26 cellular contexts compared by ENCODE assay signal in the genomic region with DNA sequence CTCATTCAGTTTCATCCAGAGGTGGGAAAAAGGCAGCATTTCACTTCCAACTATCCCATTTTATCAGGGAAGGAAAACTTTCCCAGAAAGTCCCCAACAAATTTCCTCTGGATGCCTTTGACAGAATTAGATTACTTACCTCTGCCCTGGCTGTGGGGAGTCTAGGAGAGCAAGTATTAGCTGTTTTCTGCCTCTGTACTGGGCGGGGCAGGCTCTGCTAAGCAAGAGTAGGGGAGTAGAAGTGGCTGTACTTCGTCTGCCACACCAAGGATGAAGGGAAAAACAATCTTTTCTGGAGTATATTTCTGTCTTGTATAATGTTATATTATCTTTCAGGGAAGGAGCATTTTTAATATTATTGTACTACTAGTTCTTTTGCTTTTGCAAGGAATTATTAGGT.
"Had no signal": no experiment of that assay in that cellular context is flagged by ENCODE, and none has a peak within 500 bp of the region (broad histone marks: within the 10 kb centered on the region; RNA-seq: fewer than 3 reads in every experiment).

No MANE protein-coding gene starts in this region.

- H3K9me3 ChIP-seq: ascending aorta, body of pancreas had no signal

- H3K27me3 Mint-ChIP-seq: activated CD4-positive, alpha-beta memory T cell treated with anti-CD3 and anti-CD28 coated beads for 36 hours; activated CD4-positive, alpha-beta T cell treated with anti-CD3 and anti-CD28 coated beads, Interleukin-2, amount 10 ng/mL, durations not matched to agents 7 days and 5 days; activated naive CD8-positive, alpha-beta T cell treated with anti-CD3 and anti-CD28 coated beads, Interleukin-2, amount 50 U/mL, for 24 hours had no signal

- H3K4me1 Mint-ChIP-seq: activated CD4-positive, alpha-beta T cell treated with anti-CD3 and anti-CD28 coated beads, Interleukin-2, amount 10 ng/mL, durations not matched to agents 7 days and 5 days; activated naive CD8-positive, alpha-beta T cell treated with anti-CD3 and anti-CD28 coated beads, Interleukin-2, amount 50 U/mL, for 24 hours; T-cell had no signal

- H3K4me1 ChIP-seq: ascending aorta, body of pancreas had no signal

- FAIRE-seq: TTC549 had no signal

- H3K27me3 ChIP-seq: ascending aorta, body of pancreas had no signal

- H3K36me3 Mint-ChIP-seq: activated CD4-positive, alpha-beta memory T cell treated with anti-CD3 and anti-CD28 coated beads for 36 hours; activated naive CD4-positive, alpha-beta T cell treated with anti-CD3 and anti-CD28 coated beads, Interleukin-2, amount 50 U/mL, for 72 hours; T-cell had no signal

- H3K4me3 Mint-ChIP-seq: activated CD4-positive, alpha-beta memory T cell treated with anti-CD3 and anti-CD28 coated beads for 36 hours; activated CD4-positive, alpha-beta T cell treated with anti-CD3 and anti-CD28 coated beads, Interleukin-2, amount 10 ng/mL, durations not matched to agents 7 days and 5 days; activated naive CD8-positive, alpha-beta T cell treated with anti-CD3 and anti-CD28 coated beads, Interleukin-2, amount 50 U/mL, for 24 hours; activated T-cell treated with anti-CD3 and anti-CD28 coated beads, Interleukin-2, amount 50 U/mL, for 4 hours; T-cell had no signal

- ATAC-seq: activated naive CD4-positive, alpha-beta T cell treated with anti-CD3 and anti-CD28 coated beads, Interleukin-2, amount 50 U/mL, for 72 hours; activated naive CD8-positive, alpha-beta T cell treated with anti-CD3 and anti-CD28 coated beads, Interleukin-2, amount 50 U/mL, for 24 hours; activated T-cell treated with anti-CD3 and anti-CD28 coated beads, Interleukin-2, amount 50 U/mL, for 4 hours; body of pancreas; T-cell had no signal

- H3K9me3 Mint-ChIP-seq: activated CD4-positive, alpha-beta memory T cell treated with anti-CD3 and anti-CD28 coated beads for 36 hours; activated CD4-positive, alpha-beta T cell treated with anti-CD3 and anti-CD28 coated beads, Interleukin-2, amount 10 ng/mL, durations not matched to agents 7 days and 5 days; activated naive CD4-positive, alpha-beta T cell treated with anti-CD3 and anti-CD28 coated beads, Interleukin-2, amount 50 U/mL, for 72 hours; activated naive CD8-positive, alpha-beta T cell treated with anti-CD3 and anti-CD28 coated beads, Interleukin-2, amount 50 U/mL, for 24 hours; activated T-cell treated with anti-CD3 and anti-CD28 coated beads, Interleukin-2, amount 50 U/mL, for 4 hours; T-cell had no signal

- H3K4me3 ChIP-seq: ascending aorta, body of pancreas had no signal

- H3K27ac ChIP-seq: ascending aorta, body of pancreas had no signal

- H3K27ac Mint-ChIP-seq: activated CD4-positive, alpha-beta memory T cell treated with anti-CD3 and anti-CD28 coated beads for 36 hours; activated CD4-positive, alpha-beta T cell treated with anti-CD3 and anti-CD28 coated beads, Interleukin-2, amount 10 ng/mL, durations not matched to agents 7 days and 5 days; activated naive CD4-positive, alpha-beta T cell treated with anti-CD3 and anti-CD28 coated beads, Interleukin-2, amount 50 U/mL, for 72 hours; activated naive CD8-positive, alpha-beta T cell treated with anti-CD3 and anti-CD28 coated beads, Interleukin-2, amount 50 U/mL, for 24 hours; T-cell had no signal

- H3K36me3 ChIP-seq: ascending aorta had no signal

- DNase-seq: activated CD4-positive, alpha-beta memory T cell treated with anti-CD3 and anti-CD28 coated beads for 36 hours; activated CD4-positive, alpha-beta T cell treated with anti-CD3 and anti-CD28 coated beads, Interleukin-2, amount 10 ng/mL, durations not matched to agents 7 days and 5 days; activated CD4-positive, CD25-positive, alpha-beta regulatory T cell; activated CD8-positive, alpha-beta memory T cell treated with anti-CD3 and anti-CD28 coated beads for 24 hours; activated effector memory CD4-positive, alpha-beta T cell treated with anti-CD3 and anti-CD28 coated beads, Interleukin-2, amount 50 U/mL, for 16 hours; activated naive CD4-positive, alpha-beta T cell treated with Interleukin-2 at 50 U/mL for 16 hours; activated naive CD8-positive, alpha-beta T cell treated with anti-CD3 and anti-CD28 coated beads, Interleukin-2, amount 50 U/mL, for 24 hours; activated T-cell treated with anti-CD3 and anti-CD28 coated beads, Interleukin-2, amount 50 U/mL, for 4 hours; amniotic stem cell; body of pancreas; IMR-90; KG1; NCI-H1092; NCI-H1417 treated with DMSO at 0.1 percent for 48 hours; NCI-H1694 treated with DMSO at 0.1 percent for 48 hours; NCI-H2029 treated with DMSO at 0.1 percent for 48 hours; NCI-H226; NCI-H526; NCI-H774; SIG-M5; T-cell; T-helper 2 cell; T1000 had no signal
